2 cellular contexts compared by ENCODE assay signal in genomic region chr5:170296036-170296934, GRCh38.
TF ChIP-seq lines count a peak whose summit lies in the region.

No MANE protein-coding gene starts in this region.

TF ChIP-seq in H1, 55 proteins besides CTCF, POLR2A, EP300 and RAD21:
- TF ChIP-seq E2F6 (IDR thresholded peaks at IDR 0.05) (no peak), CEBPB (IDR thresholded peaks at IDR 0.05; ENCODE audit: low read depth, low read length) (peak; percentile 72; the same call in 1 of the 2 replicates)
TF ChIP-seq in H1: peak in this region for 1.

TF ChIP-seq in SK-N-SH treated with all-trans-retinoic acid at 6 μM for 48 hours, 23 proteins besides CTCF, POLR2A, EP300 and RAD21:
- no peak for TF ChIP-seq CREB5 (CRISPR knock-in tag; IDR thresholded peaks at IDR 0.05; ENCODE audit: low read depth)
